1 cellular context compared by ENCODE assay signal in genomic region chr15:51738553-51738952, GRCh38.
A peak's percentile ranks its signal among the peaks of the same experiment; 100 is the strongest.
TF ChIP-seq lines count a peak whose summit lies in the region.

No MANE protein-coding gene starts in this region.

TF ChIP-seq in SK-N-SH, 30 proteins besides CTCF, POLR2A, EP300 and RAD21:
- TF ChIP-seq REST (IDR thresholded peaks at IDR 0.05; ENCODE audit: low read depth, low read length) (peak; percentile 86), PBX3 (IDR thresholded peaks at IDR 0.05) (no peak)
